8 cellular contexts compared by ENCODE assay signal in the genomic region with DNA sequence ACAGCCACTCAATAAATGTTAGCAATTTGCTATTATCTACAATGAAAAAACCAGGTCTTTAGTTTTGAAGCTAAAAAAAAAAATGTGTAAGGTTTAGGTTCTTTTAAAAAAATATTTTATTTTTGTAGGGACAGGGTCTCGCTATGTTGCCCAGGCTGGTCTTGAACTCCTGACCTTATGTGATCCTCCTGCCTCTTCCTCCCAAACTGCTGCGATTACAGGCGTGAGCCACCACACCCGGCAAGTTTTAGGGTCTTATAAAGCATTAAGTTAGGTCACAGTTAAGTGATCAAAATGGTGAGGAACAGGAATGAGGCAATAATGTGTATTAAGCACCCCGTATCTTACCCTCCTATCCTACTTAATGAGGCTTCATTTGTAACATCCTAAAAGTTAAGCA. TPM values are rescaled to one million over a fixed set of nuclear protein-coding genes. Genes with fewer than 3 reads are reported as not detected.
DNase-seq lines count a peak whose midpoint lies in the region; ATAC-seq and TF ChIP-seq lines count a peak whose summit lies in the region.

No MANE protein-coding gene starts in this region.

- DNase-seq in activated CD4-positive, alpha-beta T cell treated with anti-CD3 and anti-CD28 coated beads, Interleukin-2, amount 10 ng/mL, durations not matched to agents 24 days and 14 days: no peak
- DNase-seq in activated CD4-positive, alpha-beta T cell treated with anti-CD3 and anti-CD28 coated beads for 1 hour: no peak
- DNase-seq in cardiac fibroblast (ENCODE audit: low read depth in 2 of 2): no peak
- DNase-seq in naive thymus-derived CD8-positive, alpha-beta T cell: no peak
- DNase-seq in HEK293T (ENCODE audit: extremely low spot score): no peak
- DNase-seq in NCI-H2081 treated with DMSO at 0.1 percent for 48 hours (lab: John Stamatoyannopoulos, UW): no peak
- DNase-seq in T1000 (lab: John Stamatoyannopoulos, UW): no peak

- CTCF ChIA-PET in HEK293T (lab: Yijun Ruan, JAX): no interaction called here

- peaks cover 22% of the 10 kb centered on the region for H3K4me1 Mint-ChIP-seq in activated CD4-positive, alpha-beta T cell treated with anti-CD3 and anti-CD28 coated beads, Interleukin-2, amount 10 ng/mL, durations not matched to agents 24 days and 14 days
- H3K4me1 Mint-ChIP-seq in naive thymus-derived CD8-positive, alpha-beta T cell: peaks cover 10 to 52% (median 38%) of the 10 kb centered on the region in 4 donors

- peak; percentile 2 for ATAC-seq in HG03521 (IDR thresholded peaks at IDR 0.05; ENCODE audit: unreplicated experiment)
- no peak for ATAC-seq in naive thymus-derived CD8-positive, alpha-beta T cell

- peak overlapping the region; percentile 82 to 85 for H3K4me3 ChIP-seq in cardiac fibroblast (replicated peaks in 1 of 2; ENCODE audit: low read depth in 2 of 2, low read length in 2 of 2)

- intact Hi-C loops in activated CD4-positive, alpha-beta T cell treated with anti-CD3 and anti-CD28 coated beads, Interleukin-2, amount 10 ng/mL, durations not matched to agents 24 days and 14 days (cut with micrococcal nuclease): loop anchor here (5.0 to 10.0 kb wide), 4 partner anchors 128 to 632 kb away; partner anchors contain the start of gene SLC25A13

- TF ChIP-seq CTCF in cardiac fibroblast (IDR thresholded peaks at IDR 0.05; ENCODE audit: low read depth, low read length): no peak

- peak overlapping the region; percentile 95 for H3K4me3 Mint-ChIP-seq in activated CD4-positive, alpha-beta T cell treated with anti-CD3 and anti-CD28 coated beads, Interleukin-2, amount 10 ng/mL, durations not matched to agents 24 days and 14 days
- peak overlapping the region; percentile 97 to 100 (median 100) for H3K4me3 Mint-ChIP-seq in naive thymus-derived CD8-positive, alpha-beta T cell

- peak overlapping the region; percentile 97 for H3K27ac Mint-ChIP-seq in activated CD4-positive, alpha-beta T cell treated with anti-CD3 and anti-CD28 coated beads, Interleukin-2, amount 10 ng/mL, durations not matched to agents 24 days and 14 days
- peak overlapping the region; percentile 92 to 100 (median 98) for H3K27ac Mint-ChIP-seq in naive thymus-derived CD8-positive, alpha-beta T cell

- H3K27me3 Mint-ChIP-seq in activated CD4-positive, alpha-beta T cell treated with anti-CD3 and anti-CD28 coated beads, Interleukin-2, amount 10 ng/mL, durations not matched to agents 24 days and 14 days: peaks cover 1% of the 10 kb centered on the region
- H3K27me3 Mint-ChIP-seq in naive thymus-derived CD8-positive, alpha-beta T cell: peaks cover 0 to 5% (median 1%) of the 10 kb centered on the region in 5 donors

- peaks cover 13% of the 10 kb centered on the region for H3K9me3 Mint-ChIP-seq in activated CD4-positive, alpha-beta T cell treated with anti-CD3 and anti-CD28 coated beads, Interleukin-2, amount 10 ng/mL, durations not matched to agents 24 days and 14 days
- peaks cover 0 to 19% (median 8%) of the 10 kb centered on the region in 9 donors for H3K9me3 Mint-ChIP-seq in naive thymus-derived CD8-positive, alpha-beta T cell

- POLR2A ChIA-PET in naive thymus-derived CD8-positive, alpha-beta T cell (lab: Charles Lee): interaction anchor here (0.9 kb wide), 1 partner anchor 409 kb away, joined by 6 read pairs; the partner anchor contains the start of gene SDHAF3
- POLR2A ChIA-PET in HEK293T (lab: Yijun Ruan, JAX): no interaction called here

- peaks cover 27% of the 10 kb centered on the region for H3K36me3 Mint-ChIP-seq in activated CD4-positive, alpha-beta T cell treated with anti-CD3 and anti-CD28 coated beads, Interleukin-2, amount 10 ng/mL, durations not matched to agents 24 days and 14 days (ENCODE audit: low read depth)
- peaks cover 11 to 31% (median 12%) of the 10 kb centered on the region in 3 donors for H3K36me3 Mint-ChIP-seq in naive thymus-derived CD8-positive, alpha-beta T cell

TF ChIP-seq in HEK293T, 16 proteins besides CTCF, POLR2A, EP300 and RAD21:
- TF ChIP-seq SUZ12 (IDR thresholded peaks at IDR 0.05): no peak

RNA-seq across cellular contexts. Expression of gene SEM1, which starts 0.8 kb away (rescaled TPM):
- total RNA-seq in activated CD4-positive, alpha-beta T cell treated with anti-CD3 and anti-CD28 coated beads, Interleukin-2, amount 10 ng/mL, durations not matched to agents 24 days and 14 days: 41.5 and 43.8 TPM in 2 replicates
- total RNA-seq in naive thymus-derived CD8-positive, alpha-beta T cell: 10 to 100 TPM; 29.3 to 31.0 TPM
- polyA plus RNA-seq in naive thymus-derived CD8-positive, alpha-beta T cell: 100 to 1,000 TPM; 112 to 120 (median 113) TPM
